In the genomic region with DNA sequence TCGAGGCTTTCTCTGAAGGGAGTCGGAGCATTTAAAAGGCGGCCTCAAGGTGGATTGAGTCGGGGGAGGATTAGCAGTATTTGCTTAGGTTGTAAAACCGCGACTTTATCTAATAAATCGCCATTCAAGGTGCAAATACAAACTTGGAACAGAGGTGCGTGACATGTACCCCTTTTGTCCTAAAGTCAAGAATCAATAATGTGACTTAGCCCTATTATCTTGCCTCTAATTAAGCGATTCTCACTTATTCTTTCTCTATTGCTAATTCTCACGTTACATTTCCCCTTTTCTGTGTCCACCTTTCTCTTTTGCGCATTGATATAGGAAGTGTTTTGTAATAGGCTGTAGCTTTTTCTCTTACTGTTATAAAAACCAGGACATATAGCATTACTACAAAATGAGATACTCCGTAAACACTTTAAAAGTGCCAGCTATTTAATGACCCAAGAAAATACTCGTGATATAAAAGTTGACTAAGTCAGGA, we compare ENCODE assay signal across 8 cellular contexts. TPM values are rescaled to one million over a fixed set of nuclear protein-coding genes. Genes with fewer than 3 reads are reported as not detected.
DNase-seq lines count a peak whose midpoint lies in the region; TF ChIP-seq lines count a peak whose summit lies in the region.

No MANE protein-coding gene starts in this region.

- no peaks in the 10 kb centered on the region for H3K27me3 Mint-ChIP-seq in activated CD4-positive, alpha-beta memory T cell treated with anti-CD3 and anti-CD28 coated beads, Interleukin-2, amount 10 ng/mL, durations not matched to agents 7 days and 5 days

- no peaks in the 10 kb centered on the region for H3K27me3 ChIP-seq in neutrophil

- H3K9me3 ChIP-seq in KOPT-K1 (ENCODE audit: insufficient read depth, low read length, poor library complexity, severe bottlenecking) (no peaks in the 10 kb centered on the region), neutrophil (no peaks in the 10 kb centered on the region)

- CTCF ChIA-PET in activated CD4-positive, alpha-beta memory T cell treated with anti-CD3 and anti-CD28 coated beads, Interleukin-2, amount 10 ng/mL, durations not matched to agents 7 days and 5 days (lab: Charles Lee): interaction anchor here (1.1 to 2.1 kb wide), 4 partner anchors 9 to 318 kb away, joined by 3 to 10 read pairs (median 3); partner anchors contain the start of gene COX7A2

- peak overlapping the region; percentile 84 for H3K4me3 ChIP-seq in choroid plexus epithelial cell (ENCODE audit: low read depth, low read length)
- peak overlapping the region; percentile 95 for H3K4me3 ChIP-seq in neutrophil (ENCODE audit: low read depth in 1 of 2, low read length in 1 of 2)

- H3K36me3 Mint-ChIP-seq in activated CD4-positive, alpha-beta memory T cell treated with anti-CD3 and anti-CD28 coated beads, Interleukin-2, amount 10 ng/mL, durations not matched to agents 7 days and 5 days (ENCODE audit: low read depth): peaks cover 18% of the 10 kb centered on the region

- H3K9me3 Mint-ChIP-seq in activated CD4-positive, alpha-beta memory T cell treated with anti-CD3 and anti-CD28 coated beads, Interleukin-2, amount 10 ng/mL, durations not matched to agents 7 days and 5 days: no peaks in the 10 kb centered on the region

- H3K27ac Mint-ChIP-seq in activated CD4-positive, alpha-beta memory T cell treated with anti-CD3 and anti-CD28 coated beads, Interleukin-2, amount 10 ng/mL, durations not matched to agents 7 days and 5 days: no peak overlapping the region

- POLR2A ChIA-PET in activated CD4-positive, alpha-beta memory T cell treated with anti-CD3 and anti-CD28 coated beads, Interleukin-2, amount 10 ng/mL, durations not matched to agents 7 days and 5 days (lab: Charles Lee): interaction anchor here (0.6 to 4.4 kb wide), 13 partner anchors 10 to 1896 kb away, joined by 3 to 72 read pairs (median 4); partner anchors contain the start of genes COX7A2 and SENP6

- H3K4me1 Mint-ChIP-seq in activated CD4-positive, alpha-beta memory T cell treated with anti-CD3 and anti-CD28 coated beads, Interleukin-2, amount 10 ng/mL, durations not matched to agents 7 days and 5 days: peaks cover 45% of the 10 kb centered on the region

- DNase-seq in SIG-M5 treated with dmso at 0.1 percent for 504 hours (lab: John Stamatoyannopoulos, UW; ENCODE audit: unreplicated experiment): peak; percentile 58
- DNase-seq in SIG-M5 (lab: John Stamatoyannopoulos, UW): no peak
- no peak for DNase-seq in choroid plexus epithelial cell (ENCODE audit: low read depth)
- DNase-seq in activated CD4-positive, alpha-beta memory T cell treated with anti-CD3 and anti-CD28 coated beads, Interleukin-2, amount 10 ng/mL, durations not matched to agents 7 days and 5 days: no peak
- DNase-seq in NCI-H2227 treated with DMSO at 0.1 percent for 48 hours (lab: John Stamatoyannopoulos, UW): no peak
- no peak for DNase-seq in stimulated activated CD4-positive, alpha-beta T cell treated with anti-CD3 and anti-CD28 coated beads, Interleukin-2, amount 100 ng/mL, for 48 hours

- TF ChIP-seq CTCF in choroid plexus epithelial cell (conservative IDR thresholded peaks at IDR 0.05; ENCODE audit: low read depth, low read length): no peak
- no peak for TF ChIP-seq CTCF in neutrophil (IDR thresholded peaks at IDR 0.05)

- peak overlapping the region; percentile 73 for H3K27ac ChIP-seq in KOPT-K1 (ENCODE audit: low read depth, low read length, poor library complexity, severe bottlenecking)
- H3K27ac ChIP-seq in neutrophil: peak overlapping the region; percentile 92

- H3K36me3 ChIP-seq in KOPT-K1 (ENCODE audit: insufficient read depth, low read length) (peaks cover 6% of the 10 kb centered on the region; the same call in 1 of the 2 replicates), neutrophil (no peaks in the 10 kb centered on the region)

- H3K4me3 Mint-ChIP-seq in activated CD4-positive, alpha-beta memory T cell treated with anti-CD3 and anti-CD28 coated beads, Interleukin-2, amount 10 ng/mL, durations not matched to agents 7 days and 5 days: no peak overlapping the region

- peaks cover 53 to 61% of the 10 kb centered on the region in 2 experiments for H3K4me1 ChIP-seq in neutrophil (ENCODE audit: control insufficient read depth in 1 of 2, insufficient read depth in 1 of 2, low read depth in 1 of 2, low read length in 1 of 2)

RNA-seq across cellular contexts. Expression of gene TMEM30A, which starts 0.6 kb away (rescaled TPM):
- 10 to 100 TPM; 60.1 to 60.4 TPM for total RNA-seq in activated CD4-positive, alpha-beta memory T cell treated with anti-CD3 and anti-CD28 coated beads, Interleukin-2, amount 10 ng/mL, durations not matched to agents 7 days and 5 days

RNA-seq across cellular contexts. Expression of gene COX7A2, which starts 41.6 kb away (rescaled TPM):
- 100 to 1,000 TPM; 469 to 471 TPM for total RNA-seq in activated CD4-positive, alpha-beta memory T cell treated with anti-CD3 and anti-CD28 coated beads, Interleukin-2, amount 10 ng/mL, durations not matched to agents 7 days and 5 days
